Comparison of ENCODE assay signal across 18 cellular contexts in the genomic region with DNA sequence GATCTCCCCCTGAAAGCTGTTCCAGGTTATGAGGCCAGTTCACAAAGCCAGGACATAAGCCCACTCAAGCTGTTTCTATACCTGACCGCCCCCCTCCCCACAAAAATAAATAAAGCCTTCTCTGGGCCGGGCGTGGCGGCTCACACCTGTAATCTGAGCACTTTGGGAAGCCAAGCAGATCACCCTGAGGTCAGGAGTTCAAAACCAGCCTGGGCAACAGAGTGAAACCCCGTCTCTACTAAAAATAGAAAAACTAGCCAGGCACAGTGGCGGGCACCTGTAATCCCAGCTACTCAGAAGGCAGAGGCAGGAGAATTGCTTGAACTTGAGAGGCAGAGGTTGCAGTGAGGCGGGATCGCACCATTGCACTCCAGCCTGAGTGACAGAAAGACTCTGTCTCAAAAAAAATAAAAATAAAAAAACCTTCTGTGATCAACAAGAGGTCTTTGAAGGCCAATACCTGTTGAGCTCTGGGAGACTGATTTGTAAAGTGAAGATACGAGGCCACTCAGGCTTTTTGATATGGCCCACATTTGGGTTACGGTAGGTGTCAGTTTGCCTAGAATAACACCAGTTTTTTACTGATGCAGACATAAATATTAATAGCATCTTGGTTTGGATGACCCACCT. TPM values are rescaled to one million over a fixed set of nuclear protein-coding genes. Genes with fewer than 3 reads are reported as not detected.
A peak's percentile ranks its signal among the peaks of the same experiment; 100 is the strongest.
DNase-seq lines count a peak whose midpoint lies in the region; ATAC-seq and TF ChIP-seq lines count a peak whose summit lies in the region.
"Had no signal": no experiment of that assay in that cellular context is flagged by ENCODE, and none has a peak within 500 bp of the region (broad histone marks: within the 10 kb centered on the region; RNA-seq: fewer than 3 reads in every experiment).

No MANE protein-coding gene starts in this region.

- peaks cover 39% of the 10 kb centered on the region for H3K36me3 Mint-ChIP-seq in activated CD4-positive, alpha-beta T cell treated with anti-CD3 and anti-CD28 coated beads, Interleukin-2, amount 10 ng/mL, durations not matched to agents 7 days and 5 days (ENCODE audit: low read depth)
- peaks cover 5% of the 10 kb centered on the region for H3K36me3 Mint-ChIP-seq in activated CD8-positive, alpha-beta T cell treated with anti-CD3 and anti-CD28 coated beads for 36 hours (ENCODE audit: low read depth)

- no peak for DNase-seq in activated CD4-positive, alpha-beta T cell treated with anti-CD3 and anti-CD28 coated beads, Interleukin-2, amount 10 ng/mL, durations not matched to agents 7 days and 5 days
- DNase-seq in activated CD4-positive, alpha-beta T cell treated with anti-CD3 and anti-CD28 coated beads for 4 hours = no peak
- no peak for DNase-seq in activated CD8-positive, alpha-beta T cell treated with anti-CD3 and anti-CD28 coated beads for 36 hours
- DNase-seq in gastrocnemius medialis = no peak
- no peak for DNase-seq in medulla oblongata (ENCODE audit: extremely low spot score)
- DNase-seq in SKM-1 (lab: John Stamatoyannopoulos, UW; ENCODE audit: unreplicated experiment) = no peak
- DNase-seq: C1 segment of cervical spinal cord, Caco-2, GDM1, Kasumi-1, NCI-H1930, NCI-H2171, NCI-H446 treated with DMSO at 0.1 percent for 48 hours had no signal

- H3K4me1 Mint-ChIP-seq in activated CD4-positive, alpha-beta T cell treated with anti-CD3 and anti-CD28 coated beads, Interleukin-2, amount 10 ng/mL, durations not matched to agents 7 days and 5 days = peaks cover 41% of the 10 kb centered on the region
- H3K4me1 Mint-ChIP-seq in activated CD8-positive, alpha-beta T cell treated with anti-CD3 and anti-CD28 coated beads for 36 hours (ENCODE audit: low read depth) = peaks cover 30% of the 10 kb centered on the region

- H3K4me3 Mint-ChIP-seq in activated CD4-positive, alpha-beta T cell treated with anti-CD3 and anti-CD28 coated beads, Interleukin-2, amount 10 ng/mL, durations not matched to agents 7 days and 5 days = peak overlapping the region; percentile 97
- peak overlapping the region; percentile 83 for H3K4me3 Mint-ChIP-seq in activated CD8-positive, alpha-beta T cell treated with anti-CD3 and anti-CD28 coated beads for 36 hours

- H2AFZ ChIP-seq in KMS-11 (ENCODE audit: low read depth) = no peak overlapping the region
- H2AFZ ChIP-seq: GM23338 had no signal

- intact Hi-C loops in activated CD8-positive, alpha-beta T cell treated with anti-CD3 and anti-CD28 coated beads for 36 hours (cut with micrococcal nuclease) = no loop called here
- intact Hi-C loops in gastrocnemius medialis (cut with DNase I; ENCODE audit: low total_unique reads) = loop anchor here (1.0 to 10.0 kb wide), 2 partner anchors 17 to 1329 kb away; a partner anchor contains a TSS

- H3K9ac ChIP-seq in KMS-11 = no peak overlapping the region

- H3K4me2 ChIP-seq in KMS-11 = peak overlapping the region; percentile 93

- H3K36me3 ChIP-seq in KMS-11 (ENCODE audit: insufficient read depth) (no peaks in the 10 kb centered on the region), gastrocnemius medialis (peaks cover 0 to 10% of the 10 kb centered on the region in 2 donors)
- H3K36me3 ChIP-seq: SJSA1 had no signal

- H3K4me1 ChIP-seq in KMS-11 (ENCODE audit: low read depth, poor library complexity, severe bottlenecking) = peaks cover 59% of the 10 kb centered on the region
- H3K4me1 ChIP-seq in gastrocnemius medialis = peaks cover 22 to 24% of the 10 kb centered on the region in 2 donors

- ATAC-seq in activated CD8-positive, alpha-beta T cell treated with anti-CD3 and anti-CD28 coated beads for 36 hours = no peak
- ATAC-seq in gastrocnemius medialis = no peak
- no peak for ATAC-seq in HG03025 (IDR thresholded peaks at IDR 0.05; ENCODE audit: low FRiP score, unreplicated experiment)
- ATAC-seq: GM23338 had no signal

- TF ChIP-seq CTCF in KMS-11 (conservative IDR thresholded peaks at IDR 0.05; ENCODE audit: low read depth, low read length) (no peak), gastrocnemius medialis (IDR thresholded peaks at IDR 0.05 in 4 of 5, conservative IDR thresholded peaks at IDR 0.05 in 1 of 5) (no peak)
- TF ChIP-seq CTCF in activated CD8-positive, alpha-beta T cell treated with anti-CD3 and anti-CD28 coated beads for 36 hours (IDR thresholded peaks at IDR 0.05) = no peak

- in situ Hi-C loops in gastrocnemius medialis (cut with MboI; ENCODE audit: low sequenced_read_pairs in 4 of 4) = loop anchor here in 1 of 4 donors (25.0 kb wide), 1 partner anchor 357 kb away; a partner anchor contains a TSS

- H3K4me3 ChIP-seq in KMS-11 (IDR thresholded peaks at IDR 0.05; ENCODE audit: insufficient read depth, low read depth, low read length) = no peak overlapping the region
- H3K4me3 ChIP-seq in gastrocnemius medialis = no peak overlapping the region
- H3K4me3 ChIP-seq: SJSA1 had no signal

- peaks cover 5% of the 10 kb centered on the region for H3K9me3 Mint-ChIP-seq in activated CD4-positive, alpha-beta T cell treated with anti-CD3 and anti-CD28 coated beads, Interleukin-2, amount 10 ng/mL, durations not matched to agents 7 days and 5 days
- no peaks in the 10 kb centered on the region for H3K9me3 Mint-ChIP-seq in activated CD8-positive, alpha-beta T cell treated with anti-CD3 and anti-CD28 coated beads for 36 hours

- H3K9me3 ChIP-seq in gastrocnemius medialis = no peaks in the 10 kb centered on the region
- H3K9me3 ChIP-seq: Caco-2, SJSA1 had no signal

- H3K27ac ChIP-seq in KMS-11 (peak overlapping the region; percentile 25; the same call in 1 of the 2 replicates), gastrocnemius medialis (peak overlapping the region; percentile 88 to 96 (median 94))
- H3K27ac ChIP-seq: 22Rv1, SJSA1 had no signal

- CTCF ChIA-PET in activated CD4-positive, alpha-beta T cell treated with anti-CD3 and anti-CD28 coated beads, Interleukin-2, amount 10 ng/mL, durations not matched to agents 7 days and 5 days (lab: Charles Lee) = interaction anchor here (1.4 to 1.6 kb wide), 2 partner anchors 10 to 26 kb away, joined by 3 to 5 read pairs; no protein-coding TSS in a partner anchor
- CTCF ChIA-PET in activated CD8-positive, alpha-beta T cell treated with anti-CD3 and anti-CD28 coated beads for 36 hours (lab: Charles Lee) = interaction anchor here (1.0 to 1.2 kb wide), 2 partner anchors 25 to 27 kb away, joined by 4 read pairs; no protein-coding TSS in a partner anchor

- no peaks in the 10 kb centered on the region for H4K20me1 ChIP-seq in KMS-11 (ENCODE audit: insufficient read depth)

- H3K27me3 Mint-ChIP-seq in activated CD4-positive, alpha-beta T cell treated with anti-CD3 and anti-CD28 coated beads, Interleukin-2, amount 10 ng/mL, durations not matched to agents 7 days and 5 days = no peaks in the 10 kb centered on the region
- no peaks in the 10 kb centered on the region for H3K27me3 Mint-ChIP-seq in activated CD8-positive, alpha-beta T cell treated with anti-CD3 and anti-CD28 coated beads for 36 hours

- TF ChIP-seq POLR2A in gastrocnemius medialis (IDR thresholded peaks at IDR 0.05) = no peak

- peak overlapping the region; percentile 31 for H3K27ac Mint-ChIP-seq in activated CD4-positive, alpha-beta T cell treated with anti-CD3 and anti-CD28 coated beads, Interleukin-2, amount 10 ng/mL, durations not matched to agents 7 days and 5 days
- no peak overlapping the region for H3K27ac Mint-ChIP-seq in activated CD8-positive, alpha-beta T cell treated with anti-CD3 and anti-CD28 coated beads for 36 hours
- H3K27ac Mint-ChIP-seq: GM23338 had no signal

- POLR2A ChIA-PET in activated CD4-positive, alpha-beta T cell treated with anti-CD3 and anti-CD28 coated beads, Interleukin-2, amount 10 ng/mL, durations not matched to agents 7 days and 5 days (lab: Charles Lee) = no interaction called here
- POLR2A ChIA-PET in activated CD8-positive, alpha-beta T cell treated with anti-CD3 and anti-CD28 coated beads for 36 hours (lab: Charles Lee) = interaction anchor here (1.0 to 2.2 kb wide), 4 partner anchors 8 to 163 kb away, joined by 3 to 11 read pairs (median 4); no protein-coding TSS in a partner anchor

- peaks cover 12% of the 10 kb centered on the region for H3K79me2 ChIP-seq in KMS-11 (ENCODE audit: insufficient read depth, low read depth)

- no peaks in the 10 kb centered on the region for H3K27me3 ChIP-seq in KMS-11 (ENCODE audit: insufficient read depth, low read depth)
- no peaks in the 10 kb centered on the region for H3K27me3 ChIP-seq in gastrocnemius medialis
- H3K27me3 ChIP-seq: SJSA1 had no signal

RNA-seq across cellular contexts. Expression of a gene that starts 2.2 kb away (rescaled TPM):
- total RNA-seq in activated CD4-positive, alpha-beta T cell treated with anti-CD3 and anti-CD28 coated beads, Interleukin-2, amount 10 ng/mL, durations not matched to agents 7 days and 5 days = 10 to 100 TPM; 22.5 to 25.0 TPM
- 10 to 100 TPM; 10.9 to 12.7 TPM for total RNA-seq in activated CD8-positive, alpha-beta T cell treated with anti-CD3 and anti-CD28 coated beads for 36 hours
- 1 to 10 TPM; 3.2 to 6.3 (median 5.1) TPM for total RNA-seq in gastrocnemius medialis
